ENCODE assay signal across 1 cellular context in genomic region chr16:2879854-2880508, GRCh38.
TF ChIP-seq lines count a peak whose summit lies in the region.

No MANE protein-coding gene starts in this region.

TF ChIP-seq in K562, 482 proteins besides CTCF, POLR2A, EP300 and RAD21:
- no peak for TF ChIP-seq NR3C1 (CRISPR knock-in tag; IDR thresholded peaks at IDR 0.05)
- TF ChIP-seq ADNP (tag; IDR thresholded peaks at IDR 0.05) = no peak
- TF ChIP-seq TRIM24 (IDR thresholded peaks at IDR 0.05) = 0 out of 4 replicates have a peak, but pooled peaks of 1 of the 2 experiments have one; percentile 25
- no peak for TF ChIP-seq ZBTB8A (IDR thresholded peaks at IDR 0.05; ENCODE audit: partially characterized antibody)
- TF ChIP-seq CREB5 (CRISPR knock-in tag; IDR thresholded peaks at IDR 0.05) = no peak
- TF ChIP-seq ZC3H11A (IDR thresholded peaks at IDR 0.05; ENCODE audit: low read depth, low read length) = no peak
- TF ChIP-seq EZH2 (IDR thresholded peaks at IDR 0.05; ENCODE audit: borderline replicate concordance, low read depth, low read length) = no peak
- no peak for TF ChIP-seq PRPF4 (IDR thresholded peaks at IDR 0.05; ENCODE audit: insufficient read depth, low read depth, low read length, poor library complexity, severe bottlenecking)
- no peak for TF ChIP-seq TCF7L2 (IDR thresholded peaks at IDR 0.05; ENCODE audit: low read depth, low read length)
- TF ChIP-seq ZFP36 (IDR thresholded peaks at IDR 0.05; ENCODE audit: low read depth, low read length, partially characterized antibody) = peak; percentile 14
- TF ChIP-seq FOXP4 (CRISPR knock-in tag; IDR thresholded peaks at IDR 0.05; ENCODE audit: borderline replicate concordance) = no peak
- no peak for TF ChIP-seq TEAD4 (IDR thresholded peaks at IDR 0.05; ENCODE audit: low read length)
- no peak for TF ChIP-seq TEAD4 (CRISPR knock-in tag; IDR thresholded peaks at IDR 0.05; ENCODE audit: borderline replicate concordance)
- TF ChIP-seq TRIM28 (IDR thresholded peaks at IDR 0.05) = peak; percentile 82; the same call in 1 of the 2 replicates
- TF ChIP-seq DDX20 (tag; IDR thresholded peaks at IDR 0.05; ENCODE audit: low read depth) = no peak
- no peak for TF ChIP-seq CHD7 (IDR thresholded peaks at IDR 0.05; ENCODE audit: low read depth, low read length)
- TF ChIP-seq ZBTB26 (CRISPR knock-in tag; IDR thresholded peaks at IDR 0.05) = no peak
- TF ChIP-seq ZEB2 (IDR thresholded peaks at IDR 0.05) = no peak
- TF ChIP-seq CGGBP1 (CRISPR knock-in tag; IDR thresholded peaks at IDR 0.05) = no peak
- no peak for TF ChIP-seq CREBBP (IDR thresholded peaks at IDR 0.05; ENCODE audit: low read depth, low read length)
- TF ChIP-seq YY1 (IDR thresholded peaks at IDR 0.05; ENCODE audit: borderline replicate concordance in 1 of 3, control insufficient read depth in 1 of 3, extremely low read depth in 1 of 3, insufficient read depth in 3 of 3, insufficient read length in 1 of 3, insufficient replicate concordance in 2 of 3, low read depth in 1 of 3, low read length in 2 of 3) = no peak
- TF ChIP-seq ELF4 (CRISPR knock-in tag; IDR thresholded peaks at IDR 0.05) = no peak
- no peak for TF ChIP-seq HBP1 (CRISPR knock-in tag; IDR thresholded peaks at IDR 0.05)
- TF ChIP-seq ZBTB7A (IDR thresholded peaks at IDR 0.05; ENCODE audit: borderline replicate concordance, control insufficient read depth, low read depth, low read length) = 0 out of 2 replicates have a peak, but pooled peaks have one; percentile 51
- TF ChIP-seq CTCFL (IDR thresholded peaks at IDR 0.05; ENCODE audit: borderline replicate concordance, insufficient read depth, low read depth, low read length, poor library complexity, severe bottlenecking) = no peak
- no peak for TF ChIP-seq BCL6 (CRISPR knock-in tag; IDR thresholded peaks at IDR 0.05)
- TF ChIP-seq SMARCA4 (IDR thresholded peaks at IDR 0.05) = no peak
TF ChIP-seq in K562: peak in this region for 4.
